13 cellular contexts compared by ENCODE assay signal in the genomic region with DNA sequence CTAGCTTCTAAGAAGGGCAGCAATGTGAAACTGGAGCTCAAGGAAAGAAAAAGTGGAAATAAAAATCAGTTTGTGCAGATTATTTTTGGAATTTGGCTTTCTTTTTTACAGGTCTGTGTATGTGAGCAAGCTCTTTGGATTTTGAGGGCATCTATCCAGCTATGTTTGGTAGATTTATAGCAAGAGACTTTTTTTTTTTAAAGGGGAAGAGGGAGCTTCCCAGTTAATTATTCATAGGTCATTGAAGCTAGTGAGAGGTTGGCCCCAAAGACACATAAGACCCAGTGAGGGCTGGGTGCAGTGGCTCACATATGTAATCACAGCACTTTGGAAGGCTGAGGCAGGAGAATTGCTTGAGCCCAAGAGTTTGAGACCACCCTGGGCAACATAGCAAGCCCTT. TPM values are rescaled to one million over a fixed set of nuclear protein-coding genes. Genes with fewer than 3 reads are reported as not detected.
A peak's percentile ranks its signal among the peaks of the same experiment; 100 is the strongest.
DNase-seq lines count a peak whose midpoint lies in the region; ATAC-seq and TF ChIP-seq lines count a peak whose summit lies in the region.
"Had no signal": no experiment of that assay in that cellular context is flagged by ENCODE, and none has a peak within 500 bp of the region (broad histone marks: within the 10 kb centered on the region; RNA-seq: fewer than 3 reads in every experiment).

No MANE protein-coding gene starts in this region.

- H3K9me3 ChIP-seq in psoas muscle, result no peaks in the 10 kb centered on the region
- H3K9me3 ChIP-seq: spleen had no signal

- no peaks in the 10 kb centered on the region for H3K36me3 ChIP-seq in psoas muscle (ENCODE audit: insufficient read depth in 1 of 2, low read depth in 1 of 2)
- H3K36me3 ChIP-seq: spleen had no signal

- peak; percentile 73 for DNase-seq in EL
- no peak for DNase-seq in chondrocyte (ENCODE audit: low spot score)
- no peak for DNase-seq in omental fat pad (ENCODE audit: low spot score)
- no peak for DNase-seq in psoas muscle
- no peak for DNase-seq in HT-29 (ENCODE audit: low spot score)
- DNase-seq in T-helper 9 cell, result no peak
- no peak for DNase-seq in HUDEP-2 (lab: John Stamatoyannopoulos, UW; ENCODE audit: unreplicated experiment in 76 of 76)
- DNase-seq: activated CD8-positive, alpha-beta T cell treated with anti-CD3 and anti-CD28 coated beads, Interleukin-2, amount 10 ng/mL, durations not matched to agents 7 days and 5 days; NCI-H748 treated with DMSO at 0.1 percent for 48 hours; spleen; T-helper 1 cell had no signal

- intact Hi-C loops in psoas muscle (cut with DNase I), result no loop called here

- H3K4me1 Mint-ChIP-seq in chondrocyte (ENCODE audit: low read depth), result peaks cover 40% of the 10 kb centered on the region
- H3K4me1 Mint-ChIP-seq: activated naive CD4-positive, alpha-beta T cell treated with anti-CD3 and anti-CD28 coated beads, Interleukin-2, amount 50 U/mL, for 24 hours had no signal

- H3K27me3 ChIP-seq in psoas muscle (ENCODE audit: insufficient read depth in 3 of 3, low read length in 2 of 3), result no peaks in the 10 kb centered on the region

- H3K27me3 Mint-ChIP-seq in chondrocyte (ENCODE audit: low read depth), result no peaks in the 10 kb centered on the region

- H3K9me3 Mint-ChIP-seq in chondrocyte (ENCODE audit: low read depth), result no peaks in the 10 kb centered on the region
- H3K9me3 Mint-ChIP-seq: activated naive CD4-positive, alpha-beta T cell treated with anti-CD3 and anti-CD28 coated beads, Interleukin-2, amount 50 U/mL, for 24 hours had no signal

- no peaks in the 10 kb centered on the region for H3K36me3 Mint-ChIP-seq in chondrocyte (ENCODE audit: low read depth)
- H3K36me3 Mint-ChIP-seq: activated naive CD4-positive, alpha-beta T cell treated with anti-CD3 and anti-CD28 coated beads, Interleukin-2, amount 50 U/mL, for 24 hours had no signal

- H3K27ac ChIP-seq in psoas muscle, result no peak overlapping the region
- H3K27ac ChIP-seq: spleen had no signal

- TF ChIP-seq CTCF in chondrocyte (IDR thresholded peaks at IDR 0.05), result no peak
- no peak for TF ChIP-seq CTCF in omental fat pad (IDR thresholded peaks at IDR 0.05)
- TF ChIP-seq CTCF in psoas muscle (IDR thresholded peaks at IDR 0.05), result no peak

- H3K4me1 ChIP-seq in psoas muscle, result no peaks in the 10 kb centered on the region
- H3K4me1 ChIP-seq: spleen had no signal

- peak overlapping the region; percentile 13 for H3K27ac Mint-ChIP-seq in chondrocyte (ENCODE audit: unreplicated experiment)
- H3K27ac Mint-ChIP-seq: activated CD8-positive, alpha-beta T cell treated with anti-CD3 and anti-CD28 coated beads, Interleukin-2, amount 10 ng/mL, durations not matched to agents 7 days and 5 days; activated naive CD4-positive, alpha-beta T cell treated with anti-CD3 and anti-CD28 coated beads, Interleukin-2, amount 50 U/mL, for 24 hours had no signal

- no peak overlapping the region for H3K4me3 ChIP-seq in psoas muscle
- H3K4me3 ChIP-seq: spleen had no signal

- no peak overlapping the region for H3K4me3 Mint-ChIP-seq in chondrocyte (ENCODE audit: unreplicated experiment)
- H3K4me3 Mint-ChIP-seq: activated CD8-positive, alpha-beta T cell treated with anti-CD3 and anti-CD28 coated beads, Interleukin-2, amount 10 ng/mL, durations not matched to agents 7 days and 5 days; activated naive CD4-positive, alpha-beta T cell treated with anti-CD3 and anti-CD28 coated beads, Interleukin-2, amount 50 U/mL, for 24 hours had no signal

- ATAC-seq in HG03135 (IDR thresholded peaks at IDR 0.05; ENCODE audit: unreplicated experiment) (peak; percentile 53), omental fat pad (ENCODE audit: low FRiP score) (peak; percentile 88), psoas muscle (no peak)
- ATAC-seq: activated CD8-positive, alpha-beta T cell treated with anti-CD3 and anti-CD28 coated beads, Interleukin-2, amount 10 ng/mL, durations not matched to agents 7 days and 5 days had no signal

RNA-seq across cellular contexts. Expression of gene COLEC12, which starts 24.0 kb away (rescaled TPM):
- 2.1 to 17.8 TPM (median 2.2 TPM) in 3 replicates for total RNA-seq in chondrocyte
- 10 to 100 TPM; 25.3 to 54.8 (median 42.7) TPM for total RNA-seq in omental fat pad
- 1 to 10 TPM; 3.4 to 6.4 (median 4.2) TPM for total RNA-seq in psoas muscle
- polyA plus RNA-seq in psoas muscle, result 1 to 10 TPM in 2 of 3 donors, under 1 TPM in 1; 0.80 to 1.9 (median 1.2) TPM
- not detected in 2 replicates for total RNA-seq in HT-29 (2014; rRNA removed; shearing (Covaris generic))
- total RNA-seq: activated CD8-positive, alpha-beta T cell treated with anti-CD3 and anti-CD28 coated beads, Interleukin-2, amount 10 ng/mL, durations not matched to agents 7 days and 5 days had no signal

RNA-seq across cellular contexts. Expression of gene CETN1, which starts 55.7 kb away (rescaled TPM):
- total RNA-seq in chondrocyte, result not detected in 3 replicates
- total RNA-seq in omental fat pad, result not detected
- not detected for total RNA-seq in psoas muscle
- not detected for polyA plus RNA-seq in psoas muscle
- total RNA-seq in HT-29 (2014; rRNA removed; shearing (Covaris generic)), result not detected in 2 replicates
- total RNA-seq: activated CD8-positive, alpha-beta T cell treated with anti-CD3 and anti-CD28 coated beads, Interleukin-2, amount 10 ng/mL, durations not matched to agents 7 days and 5 days; spleen had no signal
- polyA plus RNA-seq: spleen had no signal

Comparison
In these comparisons a context has a peak if more than half of its experiments do, and no peak if none do; other contexts are left out.
1. ATAC-seq: peak in HG03135 (single experiment) and omental fat pad (single experiment); none in psoas muscle (0 of 4).